9 cellular contexts compared by ENCODE assay signal in genomic region chr4:103098746-103099421, GRCh38. TPM values are rescaled to one million over a fixed set of nuclear protein-coding genes. Genes with fewer than 3 reads are reported as not detected.
DNase-seq lines count a peak whose midpoint lies in the region; ATAC-seq and TF ChIP-seq lines count a peak whose summit lies in the region.
"Had no signal": no experiment of that assay in that cellular context is flagged by ENCODE, and none has a peak within 500 bp of the region (broad histone marks: within the 10 kb centered on the region; RNA-seq: fewer than 3 reads in every experiment).

No MANE protein-coding gene starts in this region.

- no peaks in the 10 kb centered on the region for H3K9me3 ChIP-seq in thymus (ENCODE audit: control insufficient read depth)

- no peak for TF ChIP-seq CTCF in lower leg skin (IDR thresholded peaks at IDR 0.05)

- no peak for ATAC-seq in GM18505 (IDR thresholded peaks at IDR 0.05; ENCODE audit: unreplicated experiment)

- DNase-seq in DMS 273 (lab: John Stamatoyannopoulos, UW; ENCODE audit: unreplicated experiment) (peak; percentile 4), DMS 273 treated with DMSO at 0.1 percent for 48 hours (lab: John Stamatoyannopoulos, UW) (no peak), caudate nucleus (lab: John Stamatoyannopoulos, UW) (no peak), lower leg skin (ENCODE audit: low spot score in 2 of 2) (no peak), DMS153 (lab: John Stamatoyannopoulos, UW) (no peak), NCI-H524 treated with DMSO at 0.1 percent for 48 hours (lab: John Stamatoyannopoulos, UW) (no peak)

- H3K4me3 ChIP-seq in lower leg skin (ENCODE audit: low read depth, poor library complexity, severe bottlenecking) (peak overlapping the region; percentile 7), thymus (ENCODE audit: low read length) (peak overlapping the region; percentile 59)

- intact Hi-C loops in lower leg skin (cut with DNase I; ENCODE audit: low total_unique reads) = loop anchor here (10.0 kb wide), 3 partner anchors 84 to 664 kb away; partner anchors contain the start of gene SLC9B1

- 5 to 8% methylated on average over 4 of the region's 4 CpGs for WGBS in lower leg skin, 2 donors
- 48% methylated on average over 4 of the region's 4 CpGs for WGBS in thymus

- H3K36me3 ChIP-seq in thymus (ENCODE audit: control insufficient read depth, insufficient read depth) = no peaks in the 10 kb centered on the region

- no peak for TF ChIP-seq POLR2A in lower leg skin (IDR thresholded peaks at IDR 0.05)
- no peak for TF ChIP-seq POLR2A in GM18505 (IDR thresholded peaks at IDR 0.05; ENCODE audit: borderline replicate concordance, extremely low read depth, insufficient read depth, insufficient read length)

- peaks cover 4% of the 10 kb centered on the region for H3K4me1 ChIP-seq in thymus (ENCODE audit: control insufficient read depth, insufficient read depth, low read length)

- H3K27ac ChIP-seq in caudate nucleus (ENCODE audit: low read depth, low read length) (peak overlapping the region; percentile 77), thymus (ENCODE audit: low read depth) (peak overlapping the region; percentile 11)
- H3K27ac ChIP-seq: 22Rv1 had no signal

- no peaks in the 10 kb centered on the region for H3K27me3 ChIP-seq in thymus (ENCODE audit: control insufficient read depth, insufficient read depth)

RNA-seq across cellular contexts. Expression of gene BDH2, which starts 0.8 kb away (rescaled TPM):
- total RNA-seq in lower leg skin = 10 to 100 TPM; 29.9 to 44.5 (median 38.9) TPM
- 81.6 TPM for polyA plus RNA-seq in thymus

RNA-seq across cellular contexts. Expression of gene SLC9B2, which starts 22.3 kb away (rescaled TPM):
- 1 to 10 TPM; 1.3 to 4.3 (median 2.8) TPM for total RNA-seq in lower leg skin
- 4.7 TPM for polyA plus RNA-seq in thymus
